ENCODE assay signal across 1 cellular context in the genomic region with DNA sequence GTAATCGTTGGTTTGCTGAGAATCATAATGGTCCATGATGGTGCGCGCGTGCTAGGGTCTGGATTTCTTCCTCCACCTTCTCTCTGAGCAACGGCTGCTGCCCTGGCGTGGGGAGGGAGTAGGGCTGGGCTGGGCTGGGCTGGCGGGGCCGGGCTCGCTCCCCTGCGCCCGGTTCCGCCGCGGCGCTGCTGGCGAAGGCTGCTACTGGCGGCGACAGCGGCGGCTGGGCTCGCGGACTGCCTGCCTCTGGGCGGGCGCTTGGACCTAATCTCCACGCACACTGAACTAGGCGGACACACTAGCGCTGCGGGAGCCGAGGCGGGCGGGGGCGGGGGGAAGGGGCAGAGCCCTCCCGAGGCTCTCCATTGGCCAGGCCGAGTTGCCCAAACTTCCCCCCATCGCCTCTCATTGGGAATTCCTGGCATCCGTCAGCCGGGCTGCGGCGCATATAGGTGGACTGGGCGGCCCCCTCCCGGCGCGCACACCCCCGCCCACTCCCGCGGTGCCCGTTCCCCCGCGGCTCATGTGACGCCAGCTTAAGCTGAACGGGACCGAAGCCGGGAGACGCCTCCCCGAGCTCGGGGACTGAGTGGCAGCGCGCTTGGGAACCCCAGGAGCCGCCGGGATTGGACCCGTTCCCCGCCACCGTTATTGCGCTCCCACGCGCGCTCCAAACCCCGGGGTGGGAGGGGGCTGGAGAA.
TF ChIP-seq lines count a peak whose summit lies in the region.

A gene (minus strand): TSS at position 282 of the 701 bp plus-strand sequence. CDS start 246 bp downstream, at position 36.

TF ChIP-seq in K562, 482 proteins besides CTCF, POLR2A, EP300 and RAD21 (continued from another document):
- TF ChIP-seq, protein P1, sequence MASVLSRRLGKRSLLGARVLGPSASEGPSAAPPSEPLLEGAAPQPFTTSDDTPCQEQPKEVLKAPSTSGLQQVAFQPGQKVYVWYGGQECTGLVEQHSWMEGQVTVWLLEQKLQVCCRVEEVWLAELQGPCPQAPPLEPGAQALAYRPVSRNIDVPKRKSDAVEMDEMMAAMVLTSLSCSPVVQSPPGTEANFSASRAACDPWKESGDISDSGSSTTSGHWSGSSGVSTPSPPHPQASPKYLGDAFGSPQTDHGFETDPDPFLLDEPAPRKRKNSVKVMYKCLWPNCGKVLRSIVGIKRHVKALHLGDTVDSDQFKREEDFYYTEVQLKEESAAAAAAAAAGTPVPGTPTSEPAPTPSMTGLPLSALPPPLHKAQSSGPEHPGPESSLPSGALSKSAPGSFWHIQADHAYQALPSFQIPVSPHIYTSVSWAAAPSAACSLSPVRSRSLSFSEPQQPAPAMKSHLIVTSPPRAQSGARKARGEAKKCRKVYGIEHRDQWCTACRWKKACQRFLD (CRISPR knock-in tag; IDR thresholded peaks at IDR 0.05): peak; percentile 44; the same call in 1 of the 2 replicates
- TF ChIP-seq CCNT2 (IDR thresholded peaks at IDR 0.05; ENCODE audit: borderline replicate concordance, extremely low read depth, insufficient read length, low read depth, low read length) (peak; percentile 69), MYC (IDR thresholded peaks at IDR 0.05; ENCODE audit: low read depth, low read length) (0 out of 2 replicates have a peak, but pooled peaks have one; percentile 23), MYC (CRISPR knock-in tag; IDR thresholded peaks at IDR 0.05; ENCODE audit: borderline replicate concordance, low read depth) (no peak), NR3C1 (CRISPR knock-in tag; IDR thresholded peaks at IDR 0.05) (no peak), ZFP30 (CRISPR knock-in tag; IDR thresholded peaks at IDR 0.05; ENCODE audit: borderline replicate concordance) (no peak), NFE2L1 (tag; IDR thresholded peaks at IDR 0.05; ENCODE audit: borderline replicate concordance, low read depth) (no peak), ARID1B (IDR thresholded peaks at IDR 0.05) (peak; percentile 38; the same call in 1 of the 2 replicates), HDAC2 (IDR thresholded peaks at IDR 0.05) (0 out of 2 replicates have a peak, but pooled peaks have one; percentile 18), NCOA6 (IDR thresholded peaks at IDR 0.05) (no peak), HMGN3 (IDR thresholded peaks at IDR 0.05; ENCODE audit: borderline replicate concordance, extremely low read depth, insufficient read length, low read depth, low read length) (peak; percentile 62), CXXC5 (CRISPR knock-in tag; IDR thresholded peaks at IDR 0.05) (peak; percentile 76), RAD51 (IDR thresholded peaks at IDR 0.05; ENCODE audit: borderline replicate concordance, low read depth) (peak; percentile 56; the same call in 1 of the 2 replicates), TAF1 (IDR thresholded peaks at IDR 0.05; ENCODE audit: control insufficient read depth, extremely low read depth, insufficient read depth, low read length, severe bottlenecking) (peak; percentile 59), MAZ (CRISPR knock-in tag; conservative IDR thresholded peaks at IDR 0.05 in 1 of 2, IDR thresholded peaks at IDR 0.05 in 1 of 2) (peak; percentile 97 to 98), NFYB (IDR thresholded peaks at IDR 0.05; ENCODE audit: extremely low read depth, insufficient read length) (peak; percentile 94), NONO (IDR thresholded peaks at IDR 0.05; ENCODE audit: low read depth in 2 of 2, low read length in 1 of 2) (0 out of 4 replicates have a peak, but pooled peaks of 1 of the 2 experiments have one; percentile 32), ILF3 (IDR thresholded peaks at IDR 0.05; ENCODE audit: borderline replicate concordance) (no peak), E2F3 (CRISPR knock-in tag; IDR thresholded peaks at IDR 0.05) (no peak), ZFX (CRISPR knock-in tag; IDR thresholded peaks at IDR 0.05) (no peak), TOE1 (IDR thresholded peaks at IDR 0.05; ENCODE audit: borderline replicate concordance) (peak; percentile 64; the same call in 1 of the 2 replicates), TOE1 (CRISPR knock-in tag; IDR thresholded peaks at IDR 0.05; ENCODE audit: borderline replicate concordance, low read depth) (no peak), NRF1 (conservative IDR thresholded peaks at IDR 0.05 in 1 of 2, IDR thresholded peaks at IDR 0.05 in 1 of 2) (peak; percentile 72 to 76), NFXL1 (CRISPR knock-in tag; IDR thresholded peaks at IDR 0.05) (no peak), ZNF77 (CRISPR knock-in tag; IDR thresholded peaks at IDR 0.05) (no peak)
- TF ChIP-seq, protein P2, sequence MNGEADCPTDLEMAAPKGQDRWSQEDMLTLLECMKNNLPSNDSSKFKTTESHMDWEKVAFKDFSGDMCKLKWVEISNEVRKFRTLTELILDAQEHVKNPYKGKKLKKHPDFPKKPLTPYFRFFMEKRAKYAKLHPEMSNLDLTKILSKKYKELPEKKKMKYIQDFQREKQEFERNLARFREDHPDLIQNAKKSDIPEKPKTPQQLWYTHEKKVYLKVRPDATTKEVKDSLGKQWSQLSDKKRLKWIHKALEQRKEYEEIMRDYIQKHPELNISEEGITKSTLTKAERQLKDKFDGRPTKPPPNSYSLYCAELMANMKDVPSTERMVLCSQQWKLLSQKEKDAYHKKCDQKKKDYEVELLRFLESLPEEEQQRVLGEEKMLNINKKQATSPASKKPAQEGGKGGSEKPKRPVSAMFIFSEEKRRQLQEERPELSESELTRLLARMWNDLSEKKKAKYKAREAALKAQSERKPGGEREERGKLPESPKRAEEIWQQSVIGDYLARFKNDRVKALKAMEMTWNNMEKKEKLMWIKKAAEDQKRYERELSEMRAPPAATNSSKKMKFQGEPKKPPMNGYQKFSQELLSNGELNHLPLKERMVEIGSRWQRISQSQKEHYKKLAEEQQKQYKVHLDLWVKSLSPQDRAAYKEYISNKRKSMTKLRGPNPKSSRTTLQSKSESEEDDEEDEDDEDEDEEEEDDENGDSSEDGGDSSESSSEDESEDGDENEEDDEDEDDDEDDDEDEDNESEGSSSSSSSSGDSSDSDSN (IDR thresholded peaks at IDR 0.05; ENCODE audit: borderline replicate concordance in 1 of 2, low read depth in 2 of 2, low read length in 2 of 2): peak; percentile 58 to 73; a peak in 1 of 4 replicates
- TF ChIP-seq, protein P3, sequence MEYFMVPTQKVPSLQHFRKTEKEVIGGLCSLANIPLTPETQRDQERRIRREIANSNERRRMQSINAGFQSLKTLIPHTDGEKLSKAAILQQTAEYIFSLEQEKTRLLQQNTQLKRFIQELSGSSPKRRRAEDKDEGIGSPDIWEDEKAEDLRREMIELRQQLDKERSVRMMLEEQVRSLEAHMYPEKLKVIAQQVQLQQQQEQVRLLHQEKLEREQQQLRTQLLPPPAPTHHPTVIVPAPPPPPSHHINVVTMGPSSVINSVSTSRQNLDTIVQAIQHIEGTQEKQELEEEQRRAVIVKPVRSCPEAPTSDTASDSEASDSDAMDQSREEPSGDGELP (CRISPR knock-in tag; IDR thresholded peaks at IDR 0.05; ENCODE audit: borderline replicate concordance): peak; percentile 44; the same call in 1 of the 2 replicates
- TF ChIP-seq, protein P4, sequence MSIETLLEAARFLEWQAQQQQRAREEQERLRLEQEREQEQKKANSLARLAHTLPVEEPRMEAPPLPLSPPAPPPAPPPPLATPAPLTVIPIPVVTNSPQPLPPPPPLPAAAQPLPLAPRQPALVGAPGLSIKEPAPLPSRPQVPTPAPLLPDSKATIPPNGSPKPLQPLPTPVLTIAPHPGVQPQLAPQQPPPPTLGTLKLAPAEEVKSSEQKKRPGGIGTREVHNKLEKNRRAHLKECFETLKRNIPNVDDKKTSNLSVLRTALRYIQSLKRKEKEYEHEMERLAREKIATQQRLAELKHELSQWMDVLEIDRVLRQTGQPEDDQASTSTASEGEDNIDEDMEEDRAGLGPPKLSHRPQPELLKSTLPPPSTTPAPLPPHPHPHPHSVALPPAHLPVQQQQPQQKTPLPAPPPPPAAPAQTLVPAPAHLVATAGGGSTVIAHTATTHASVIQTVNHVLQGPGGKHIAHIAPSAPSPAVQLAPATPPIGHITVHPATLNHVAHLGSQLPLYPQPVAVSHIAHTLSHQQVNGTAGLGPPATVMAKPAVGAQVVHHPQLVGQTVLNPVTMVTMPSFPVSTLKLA (conservative IDR thresholded peaks at IDR 0.05): peak; percentile 59 to 68
- TF ChIP-seq, protein P5, sequence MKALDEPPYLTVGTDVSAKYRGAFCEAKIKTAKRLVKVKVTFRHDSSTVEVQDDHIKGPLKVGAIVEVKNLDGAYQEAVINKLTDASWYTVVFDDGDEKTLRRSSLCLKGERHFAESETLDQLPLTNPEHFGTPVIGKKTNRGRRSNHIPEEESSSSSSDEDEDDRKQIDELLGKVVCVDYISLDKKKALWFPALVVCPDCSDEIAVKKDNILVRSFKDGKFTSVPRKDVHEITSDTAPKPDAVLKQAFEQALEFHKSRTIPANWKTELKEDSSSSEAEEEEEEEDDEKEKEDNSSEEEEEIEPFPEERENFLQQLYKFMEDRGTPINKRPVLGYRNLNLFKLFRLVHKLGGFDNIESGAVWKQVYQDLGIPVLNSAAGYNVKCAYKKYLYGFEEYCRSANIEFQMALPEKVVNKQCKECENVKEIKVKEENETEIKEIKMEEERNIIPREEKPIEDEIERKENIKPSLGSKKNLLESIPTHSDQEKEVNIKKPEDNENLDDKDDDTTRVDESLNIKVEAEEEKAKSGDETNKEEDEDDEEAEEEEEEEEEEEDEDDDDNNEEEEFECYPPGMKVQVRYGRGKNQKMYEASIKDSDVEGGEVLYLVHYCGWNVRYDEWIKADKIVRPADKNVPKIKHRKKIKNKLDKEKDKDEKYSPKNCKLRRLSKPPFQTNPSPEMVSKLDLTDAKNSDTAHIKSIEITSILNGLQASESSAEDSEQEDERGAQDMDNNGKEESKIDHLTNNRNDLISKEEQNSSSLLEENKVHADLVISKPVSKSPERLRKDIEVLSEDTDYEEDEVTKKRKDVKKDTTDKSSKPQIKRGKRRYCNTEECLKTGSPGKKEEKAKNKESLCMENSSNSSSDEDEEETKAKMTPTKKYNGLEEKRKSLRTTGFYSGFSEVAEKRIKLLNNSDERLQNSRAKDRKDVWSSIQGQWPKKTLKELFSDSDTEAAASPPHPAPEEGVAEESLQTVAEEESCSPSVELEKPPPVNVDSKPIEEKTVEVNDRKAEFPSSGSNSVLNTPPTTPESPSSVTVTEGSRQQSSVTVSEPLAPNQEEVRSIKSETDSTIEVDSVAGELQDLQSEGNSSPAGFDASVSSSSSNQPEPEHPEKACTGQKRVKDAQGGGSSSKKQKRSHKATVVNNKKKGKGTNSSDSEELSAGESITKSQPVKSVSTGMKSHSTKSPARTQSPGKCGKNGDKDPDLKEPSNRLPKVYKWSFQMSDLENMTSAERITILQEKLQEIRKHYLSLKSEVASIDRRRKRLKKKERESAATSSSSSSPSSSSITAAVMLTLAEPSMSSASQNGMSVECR (CRISPR knock-in tag; IDR thresholded peaks at IDR 0.05): 0 out of 2 replicates have a peak, but pooled peaks have one; percentile 15
